33 cellular contexts compared by ENCODE assay signal in genomic region chr5:3344671-3345070, GRCh38.
"Had no signal": no experiment of that assay in that cellular context is flagged by ENCODE, and none has a peak within 500 bp of the region (broad histone marks: within the 10 kb centered on the region; RNA-seq: fewer than 3 reads in every experiment).

No MANE protein-coding gene starts in this region.

- H3K36me3 Mint-ChIP-seq: activated naive CD4-positive, alpha-beta T cell treated with anti-CD3 and anti-CD28 coated beads, Interleukin-2, amount 50 U/mL, for 24 hours; activated naive CD8-positive, alpha-beta T cell treated with anti-CD3 and anti-CD28 coated beads for 36 hours had no signal

- H3K4me1 Mint-ChIP-seq: activated B cell treated with CpG ODN at 0.5 μM for 24 hours; activated naive CD4-positive, alpha-beta T cell treated with anti-CD3 and anti-CD28 coated beads, Interleukin-2, amount 50 U/mL, for 24 hours; activated naive CD8-positive, alpha-beta T cell treated with anti-CD3 and anti-CD28 coated beads for 36 hours; activated naive CD8-positive, alpha-beta T cell treated with anti-CD3 and anti-CD28 coated beads, Interleukin-2, amount 50 U/mL, for 24 hours; T-helper 17 cell had no signal

- H3K27ac ChIP-seq: adrenal gland, body of pancreas, esophagus muscularis mucosa, foreskin keratinocyte, gastrocnemius medialis, WERI-Rb-1 had no signal

- H3K4me1 ChIP-seq: adrenal gland, body of pancreas, esophagus muscularis mucosa, gastrocnemius medialis had no signal

- H3K36me3 ChIP-seq: adrenal gland, esophagus muscularis mucosa, gastrocnemius medialis, WERI-Rb-1 had no signal

- H3K27me3 Mint-ChIP-seq: activated B cell treated with CpG ODN at 0.5 μM for 24 hours; activated CD8-positive, alpha-beta T cell treated with anti-CD3 and anti-CD28 coated beads for 36 hours; activated naive CD4-positive, alpha-beta T cell treated with anti-CD3 and anti-CD28 coated beads, Interleukin-2, amount 50 U/mL, for 24 hours; activated naive CD8-positive, alpha-beta T cell treated with anti-CD3 and anti-CD28 coated beads for 36 hours; activated naive CD8-positive, alpha-beta T cell treated with anti-CD3 and anti-CD28 coated beads, Interleukin-2, amount 50 U/mL, for 24 hours; effector memory CD8-positive, alpha-beta T cell; T-helper 17 cell had no signal

- H3K27me3 ChIP-seq: adrenal gland, body of pancreas, foreskin keratinocyte, gastrocnemius medialis had no signal

- H3K9me3 Mint-ChIP-seq: activated B cell treated with CpG ODN at 0.5 μM for 24 hours; activated CD8-positive, alpha-beta T cell treated with anti-CD3 and anti-CD28 coated beads for 36 hours; activated naive CD4-positive, alpha-beta T cell treated with anti-CD3 and anti-CD28 coated beads for 36 hours; activated naive CD4-positive, alpha-beta T cell treated with anti-CD3 and anti-CD28 coated beads, Interleukin-2, amount 50 U/mL, for 24 hours; activated naive CD8-positive, alpha-beta T cell treated with anti-CD3 and anti-CD28 coated beads for 36 hours; activated naive CD8-positive, alpha-beta T cell treated with anti-CD3 and anti-CD28 coated beads, Interleukin-2, amount 50 U/mL, for 24 hours had no signal

- DNase-seq: activated B cell treated with CpG ODN at 0.5 μM for 24 hours; activated CD4-positive, alpha-beta T cell treated with anti-CD3 and anti-CD28 coated beads for 48 hours; activated CD4-positive, alpha-beta T cell treated with anti-CD3 and anti-CD28 coated beads, Interleukin-2, amount 50 U/mL, for 1 hour; activated CD4-positive, alpha-beta T cell treated with anti-CD3 and anti-CD28 coated beads, Interleukin-2, amount 50 U/mL, for 48 hours; activated CD8-positive, alpha-beta memory T cell treated with anti-CD3 and anti-CD28 coated beads for 24 hours; activated CD8-positive, alpha-beta T cell treated with anti-CD3 and anti-CD28 coated beads for 36 hours; activated effector memory CD4-positive, alpha-beta T cell treated with anti-CD3 and anti-CD28 coated beads, Interleukin-2, amount 50 U/mL, for 16 hours; activated naive CD4-positive, alpha-beta T cell treated with anti-CD3 and anti-CD28 coated beads for 36 hours; activated naive CD8-positive, alpha-beta T cell treated with anti-CD3 and anti-CD28 coated beads for 36 hours; activated naive CD8-positive, alpha-beta T cell treated with anti-CD3 and anti-CD28 coated beads, Interleukin-2, amount 50 U/mL, for 24 hours; activated T-cell treated with anti-CD3 and anti-CD28 coated beads, Interleukin-2, amount 50 U/mL, for 1 hour; activated T-cell treated with anti-CD3 and anti-CD28 coated beads, Interleukin-2, amount 50 U/mL, for 48 hours; adrenal gland; amygdala; body of pancreas; central memory CD4-positive, alpha-beta T cell; cortex of kidney; dermis blood vessel endothelial cell; effector CD4-positive, alpha-beta T cell; effector memory CD8-positive, alpha-beta T cell; erythroblast; foreskin keratinocyte; gastrocnemius medialis; T-helper 1 cell; T-helper 17 cell; T1000; WERI-Rb-1 had no signal

- H3K9me3 ChIP-seq: adrenal gland, body of pancreas, gastrocnemius medialis had no signal

- H3K4me3 ChIP-seq: adrenal gland, body of pancreas, esophagus muscularis mucosa, gastrocnemius medialis had no signal

- ATAC-seq: activated CD4-positive, CD25-positive, alpha-beta regulatory T cell treated with anti-CD3 and anti-CD28 coated beads, Interleukin-2, amount 50 U/mL, for 24 hours; activated CD8-positive, alpha-beta T cell treated with anti-CD3 and anti-CD28 coated beads for 36 hours; activated naive CD8-positive, alpha-beta T cell treated with anti-CD3 and anti-CD28 coated beads, Interleukin-2, amount 50 U/mL, for 24 hours; body of pancreas; effector memory CD8-positive, alpha-beta T cell; foreskin keratinocyte; gastrocnemius medialis; T-helper 17 cell had no signal

- H3K4me3 Mint-ChIP-seq: activated B cell treated with CpG ODN at 0.5 μM for 24 hours; activated CD8-positive, alpha-beta T cell treated with anti-CD3 and anti-CD28 coated beads for 36 hours; activated naive CD4-positive, alpha-beta T cell treated with anti-CD3 and anti-CD28 coated beads for 36 hours; activated naive CD4-positive, alpha-beta T cell treated with anti-CD3 and anti-CD28 coated beads, Interleukin-2, amount 50 U/mL, for 24 hours; activated naive CD8-positive, alpha-beta T cell treated with anti-CD3 and anti-CD28 coated beads for 36 hours; activated naive CD8-positive, alpha-beta T cell treated with anti-CD3 and anti-CD28 coated beads, Interleukin-2, amount 50 U/mL, for 24 hours; activated T-helper 1 cell treated with anti-CD3 and anti-CD28 coated beads, Interleukin-12 subunit alpha, Interleukin-12 subunit beta, Interleukin-2, Interleukin-4 antibody, amounts not matched to agents 30 ng/mL and 10 ng/mL and 1 ng/mL, durations not matched to agents 14 hours and 24 hours and 36 hours; effector memory CD8-positive, alpha-beta T cell; T-helper 17 cell; T-helper 2 cell treated with Interferon-gamma antibody and Interleukin-4, amounts not matched to agents 5 μg/mL and 100 μg/mL, for 36 hours had no signal

- H3K27ac Mint-ChIP-seq: activated B cell treated with CpG ODN at 0.5 μM for 24 hours; activated CD8-positive, alpha-beta T cell treated with anti-CD3 and anti-CD28 coated beads for 36 hours; activated naive CD4-positive, alpha-beta T cell treated with anti-CD3 and anti-CD28 coated beads for 36 hours; activated naive CD4-positive, alpha-beta T cell treated with anti-CD3 and anti-CD28 coated beads, Interleukin-2, amount 50 U/mL, for 24 hours; activated naive CD8-positive, alpha-beta T cell treated with anti-CD3 and anti-CD28 coated beads for 36 hours; activated naive CD8-positive, alpha-beta T cell treated with anti-CD3 and anti-CD28 coated beads, Interleukin-2, amount 50 U/mL, for 24 hours; activated T-helper 1 cell treated with anti-CD3 and anti-CD28 coated beads, Interleukin-12 subunit alpha, Interleukin-12 subunit beta, Interleukin-2, Interleukin-4 antibody, amounts not matched to agents 30 ng/mL and 10 ng/mL and 1 ng/mL, durations not matched to agents 14 hours and 24 hours and 36 hours; activated T-helper 2 cell treated with anti-CD3 and anti-CD28 coated beads, Interferon-gamma antibody, Interleukin-2, Interleukin-4, amounts not matched to agents 10 μg/mL and 5 μg/mL and 100 μg/mL, durations not matched to agents 14 hours and 24 hours and 36 hours; effector memory CD8-positive, alpha-beta T cell; T-helper 17 cell; T-helper 2 cell treated with Interferon-gamma antibody and Interleukin-4, amounts not matched to agents 5 μg/mL and 100 μg/mL, for 36 hours had no signal
